Comparison of ENCODE assay signal across 8 cellular contexts in genomic region chr16:51365715-51366114, GRCh38.
"Had no signal": no experiment of that assay in that cellular context is flagged by ENCODE, and none has a peak within 500 bp of the region (broad histone marks: within the 10 kb centered on the region; RNA-seq: fewer than 3 reads in every experiment).

No MANE protein-coding gene starts in this region.

- DNase-seq: H7, HFFc6, KBM-7 had no signal

- H3K9me3 ChIP-seq: HAP-1 had no signal

- H3K4me3 ChIP-seq: GM23338, HAP-1 had no signal

- H3K27ac ChIP-seq: HL-60, KMS-11 had no signal

- H3K4me2 ChIP-seq: GM23338, KMS-11 had no signal

- H3K4me1 ChIP-seq: HAP-1 had no signal

- H2AFZ ChIP-seq: GM23338 had no signal

- H3K9ac ChIP-seq: KMS-11 had no signal

- H3K36me3 ChIP-seq: HAP-1 had no signal

- ATAC-seq: GM23338, HCT116 had no signal
